Comparison of ENCODE assay signal across 8 cellular contexts in genomic region chr7:1503816-1504775, GRCh38. TPM values are rescaled to one million over a fixed set of nuclear protein-coding genes. Genes with fewer than 3 reads are reported as not detected.
DNase-seq lines count a peak whose midpoint lies in the region; ATAC-seq and TF ChIP-seq lines count a peak whose summit lies in the region.

INTS1 (minus strand) TSS chr7:1504389; CDS start chr7:1503960, 429 bp downstream.

- H3K27ac ChIP-seq in BLaER1 treated with 17β-estradiol and CSF1 and Interleukin-3, amounts not matched to agents 10 nM and 100 nM: peak within 1 kb of the TSS; percentile 46 to 91 (median 85); a peak in 21 of 22 replicates
- H3K27ac ChIP-seq in liver (ENCODE audit: low read depth in 1 of 2, low read length in 2 of 2): peak within 1 kb of the TSS; percentile 51 to 57

- 1% methylated on average over 118 of the region's 118 CpGs for WGBS in liver

- H3K36me3 ChIP-seq in BLaER1 treated with 17β-estradiol and CSF1 and Interleukin-3, amounts not matched to agents 10 nM and 100 nM: peaks cover 35 to 48% (median 42%) of the 10 kb centered on the region in 11 experiments
- H3K36me3 ChIP-seq in liver (ENCODE audit: control insufficient read depth in 4 of 4, insufficient read depth in 3 of 4, low read depth in 1 of 4, low read length in 3 of 4): peaks cover 0 to 27% (median 3%) of the 10 kb centered on the region in 4 donors

- H4K20me1 ChIP-seq in BLaER1 treated with 17β-estradiol and CSF1 and Interleukin-3, amounts not matched to agents 10 nM and 100 nM: peaks cover 6 to 50% (median 48%) of the 10 kb centered on the region in 11 experiments; a peak in 21 of 22 replicates

- H3K27me3 ChIP-seq in BLaER1 treated with 17β-estradiol and CSF1 and Interleukin-3, amounts not matched to agents 10 nM and 100 nM: no peaks in the 10 kb centered on the region
- no peaks in the 10 kb centered on the region for H3K27me3 ChIP-seq in liver (ENCODE audit: control insufficient read depth in 4 of 4, insufficient read depth in 4 of 4, low read length in 3 of 4)

- TF ChIP-seq CTCF in liver (IDR thresholded peaks at IDR 0.05; ENCODE audit: low read depth, low read length, missing input control): peak; percentile 90

- ATAC-seq in HG03460 (IDR thresholded peaks at IDR 0.05; ENCODE audit: unreplicated experiment): peak; percentile 79

- peak within 1 kb of the TSS; percentile 84 to 95 (median 87) for H3K9ac ChIP-seq in BLaER1 treated with 17β-estradiol and CSF1 and Interleukin-3, amounts not matched to agents 10 nM and 100 nM
- H3K9ac ChIP-seq in liver (ENCODE audit: low read depth in 1 of 2, low read length in 2 of 2): peak within 1 kb of the TSS; percentile 1 to 22

- H3K4me1 ChIP-seq in BLaER1 treated with 17β-estradiol and CSF1 and Interleukin-3, amounts not matched to agents 10 nM and 100 nM: peaks cover 51 to 79% (median 73%) of the 10 kb centered on the region in 10 experiments
- H3K4me1 ChIP-seq in liver (ENCODE audit: control insufficient read depth in 4 of 4, insufficient read depth in 4 of 4, low read length in 3 of 4): peaks cover 5 to 28% (median 21%) of the 10 kb centered on the region in 4 donors

- H3K9me3 ChIP-seq in BLaER1 treated with 17β-estradiol and CSF1 and Interleukin-3, amounts not matched to agents 10 nM and 100 nM (replicated peaks in 1 of 11): no peaks in the 10 kb centered on the region
- H3K9me3 ChIP-seq in liver (ENCODE audit: control insufficient read depth in 4 of 4, low read length in 3 of 4): no peaks in the 10 kb centered on the region

- H3K4me3 ChIP-seq in BLaER1 treated with 17β-estradiol and CSF1 and Interleukin-3, amounts not matched to agents 10 nM and 100 nM: peak within 1 kb of the TSS; percentile 74 to 100 (median 96)
- peak within 1 kb of the TSS; percentile 82 to 99 (median 96) for H3K4me3 ChIP-seq in liver (ENCODE audit: low read depth in 1 of 3, low read length in 3 of 3)

- TF ChIP-seq RAD21 in liver (IDR thresholded peaks at IDR 0.05): no peak

- H3K4me2 ChIP-seq in BLaER1 treated with 17β-estradiol and CSF1 and Interleukin-3, amounts not matched to agents 10 nM and 100 nM: peak within 1 kb of the TSS; percentile 95 to 99 (median 99)

- peak; percentile 99 for DNase-seq in GM19240 (ENCODE audit: insufficient read length, low spot score)
- peak; percentile 85 for DNase-seq in NCI-H526 treated with DMSO at 0.1 percent for 48 hours (lab: John Stamatoyannopoulos, UW)
- DNase-seq in activated CD4-positive, alpha-beta T cell treated with anti-CD3 and anti-CD28 coated beads, Interleukin-2, amount 50 U/mL, for 24 hours (ENCODE audit: low read depth in 1 of 2, low spot score in 1 of 2): peak; percentile 79 to 88
- peak; percentile 71 to 92 for DNase-seq in dermis microvascular lymphatic vessel endothelial cell (ENCODE audit: low read depth in 2 of 2)
- DNase-seq in stimulated activated CD4-positive, alpha-beta T cell treated with anti-CD3 and anti-CD28 coated beads, Interleukin-4, amount 100 ng/mL, for 24 hours: peak; percentile 91

TF ChIP-seq in liver, 16 proteins besides CTCF, POLR2A, EP300 and RAD21:
- peak; percentile 34 for TF ChIP-seq FOXA1 (IDR thresholded peaks at IDR 0.05)
- TF ChIP-seq FOXA2 (IDR thresholded peaks at IDR 0.05): peak; percentile 33
- TF ChIP-seq EGR1 (IDR thresholded peaks at IDR 0.05; ENCODE audit: low read depth in 2 of 2): peak in 1 of 2 donors; percentile 87
- no peak for TF ChIP-seq HNF4G (IDR thresholded peaks at IDR 0.05)
- TF ChIP-seq GABPA (IDR thresholded peaks at IDR 0.05 in 1 of 2, conservative IDR thresholded peaks at IDR 0.05 in 1 of 2): peak; percentile 82 to 96
- peak in 1 of 2 donors; percentile 12 for TF ChIP-seq RXRA (IDR thresholded peaks at IDR 0.05)
TF ChIP-seq in liver: peak in this region for 5.

RNA-seq across cellular contexts. Expression of gene INTS1, which starts in this region (rescaled TPM):
- total RNA-seq in dermis microvascular lymphatic vessel endothelial cell: 25.4 and 38.2 TPM in 2 replicates
- total RNA-seq in liver: 10 to 100 TPM; 26.8 to 34.6 TPM
- 10 to 100 TPM; 14.6 to 37.9 TPM for polyA plus RNA-seq in liver

Comparison
In these comparisons a context has a peak if more than half of its experiments do, and no peak if none do; other contexts are left out.
1. Peak in every context shown above with its lines: DNase-seq, ATAC-seq, H3K4me3 ChIP-seq and H3K27ac ChIP-seq.